14 cellular contexts compared by ENCODE assay signal in genomic region chr6:7647504-7647903, GRCh38. TPM values are rescaled to one million over a fixed set of nuclear protein-coding genes. Genes with fewer than 3 reads are reported as not detected.
DNase-seq lines count a peak whose midpoint lies in the region; ATAC-seq and TF ChIP-seq lines count a peak whose summit lies in the region.
"Had no signal": no experiment of that assay in that cellular context is flagged by ENCODE, and none has a peak within 500 bp of the region (broad histone marks: within the 10 kb centered on the region; RNA-seq: fewer than 3 reads in every experiment).

No MANE protein-coding gene starts in this region.

- no peak overlapping the region for H3K4me3 Mint-ChIP-seq in CD8-positive, alpha-beta T cell
- no peak overlapping the region for H3K4me3 Mint-ChIP-seq in T-helper 2 cell treated with Interferon-gamma antibody and Interleukin-4, amounts not matched to agents 5 μg/mL and 100 μg/mL, for 36 hours
- H3K4me3 Mint-ChIP-seq: CD4-positive, alpha-beta memory T cell; dendritic cell treated with granulocyte-macrophage colony-stimulating factor and Interleukin-4, amounts not matched to agents 40 ng/mL and 50 ng/mL, for 4 days had no signal

- TF ChIP-seq CTCF in CD8-positive, alpha-beta T cell (IDR thresholded peaks at IDR 0.05) = no peak

- H3K4me1 Mint-ChIP-seq in CD8-positive, alpha-beta T cell (ENCODE audit: low read depth) = peaks cover 11% of the 10 kb centered on the region
- H3K4me1 Mint-ChIP-seq in T-helper 2 cell treated with Interferon-gamma antibody and Interleukin-4, amounts not matched to agents 5 μg/mL and 100 μg/mL, for 36 hours (ENCODE audit: low read depth) = peaks cover 13% of the 10 kb centered on the region

- POLR2A ChIA-PET in CD8-positive, alpha-beta T cell (lab: Charles Lee) = no interaction called here

- no peaks in the 10 kb centered on the region for H3K9me3 ChIP-seq in CD8-positive, alpha-beta T cell (ENCODE audit: low read length)

- CTCF ChIA-PET in CD8-positive, alpha-beta T cell (lab: Charles Lee) = no interaction called here

- no peaks in the 10 kb centered on the region for H3K9me3 Mint-ChIP-seq in CD8-positive, alpha-beta T cell
- no peaks in the 10 kb centered on the region for H3K9me3 Mint-ChIP-seq in T-helper 2 cell treated with Interferon-gamma antibody and Interleukin-4, amounts not matched to agents 5 μg/mL and 100 μg/mL, for 36 hours
- H3K9me3 Mint-ChIP-seq: dendritic cell treated with granulocyte-macrophage colony-stimulating factor and Interleukin-4, amounts not matched to agents 40 ng/mL and 50 ng/mL, for 4 days had no signal

- no peak overlapping the region for H3K4me3 ChIP-seq in CD8-positive, alpha-beta T cell (ENCODE audit: low read depth, low read length)

- no peaks in the 10 kb centered on the region for H3K27me3 ChIP-seq in CD8-positive, alpha-beta T cell (ENCODE audit: insufficient read depth, low read length)

- H3K36me3 Mint-ChIP-seq in CD8-positive, alpha-beta T cell = no peaks in the 10 kb centered on the region
- H3K36me3 Mint-ChIP-seq in T-helper 2 cell treated with Interferon-gamma antibody and Interleukin-4, amounts not matched to agents 5 μg/mL and 100 μg/mL, for 36 hours (ENCODE audit: low read depth) = no peaks in the 10 kb centered on the region
- H3K36me3 Mint-ChIP-seq: CD4-positive, alpha-beta memory T cell had no signal

- H3K27me3 Mint-ChIP-seq in CD8-positive, alpha-beta T cell (ENCODE audit: low read depth) = no peaks in the 10 kb centered on the region
- H3K27me3 Mint-ChIP-seq in T-helper 2 cell treated with Interferon-gamma antibody and Interleukin-4, amounts not matched to agents 5 μg/mL and 100 μg/mL, for 36 hours (ENCODE audit: low read depth) = peaks cover 5% of the 10 kb centered on the region
- H3K27me3 Mint-ChIP-seq: dendritic cell treated with granulocyte-macrophage colony-stimulating factor and Interleukin-4, amounts not matched to agents 40 ng/mL and 50 ng/mL, for 4 days had no signal

- H3K27ac Mint-ChIP-seq in CD8-positive, alpha-beta T cell = peak overlapping the region; percentile 66
- H3K27ac Mint-ChIP-seq in T-helper 2 cell treated with Interferon-gamma antibody and Interleukin-4, amounts not matched to agents 5 μg/mL and 100 μg/mL, for 36 hours = peak overlapping the region; percentile 53
- H3K27ac Mint-ChIP-seq: dendritic cell treated with granulocyte-macrophage colony-stimulating factor and Interleukin-4, amounts not matched to agents 40 ng/mL and 50 ng/mL, for 4 days had no signal

- no peak for DNase-seq in CD8-positive, alpha-beta T cell
- DNase-seq in T-helper 2 cell treated with Interferon-gamma antibody and Interleukin-4, amounts not matched to agents 5 μg/mL and 100 μg/mL, for 36 hours (ENCODE audit: low spot score) = peak; percentile 7
- no peak for DNase-seq in stimulated activated CD4-positive, alpha-beta T cell treated with anti-CD3 and anti-CD28 coated beads, Interleukin-2, amount 100 ng/mL, for 24 hours
- DNase-seq in LoVo (ENCODE audit: low spot score) (no peak), NCI-H2081 treated with DMSO at 0.1 percent for 48 hours (lab: John Stamatoyannopoulos, UW) (no peak)
- DNase-seq: activated gamma-delta T cell; CD4-positive, alpha-beta memory T cell; left ventricle myocardium superior; NCI-H1436; stimulated activated CD4-positive, alpha-beta T cell treated with anti-CD3 and anti-CD28 coated beads, Interleukin-1b, Interleukin-23, amount 100 ng/mL, for 48 hours had no signal

- H3K36me3 ChIP-seq in CD8-positive, alpha-beta T cell (ENCODE audit: insufficient read depth, low read length) = no peaks in the 10 kb centered on the region

- ATAC-seq in CD8-positive, alpha-beta T cell = no peak
- ATAC-seq in GM18517 (IDR thresholded peaks at IDR 0.05; ENCODE audit: unreplicated experiment) = peak; percentile 78
- ATAC-seq in HG02798 (IDR thresholded peaks at IDR 0.05; ENCODE audit: poor library complexity, unreplicated experiment) = peak; percentile 53
- ATAC-seq in GM21737 (IDR thresholded peaks at IDR 0.05; ENCODE audit: unreplicated experiment) = no peak
- ATAC-seq: left ventricle myocardium superior had no signal

- intact Hi-C loops in CD8-positive, alpha-beta T cell (cut with DNase I, micrococcal nuclease) = no loop called here

- no peaks in the 10 kb centered on the region for H3K4me1 ChIP-seq in CD8-positive, alpha-beta T cell (ENCODE audit: insufficient read depth, low read length)

- H3K27ac ChIP-seq in CD8-positive, alpha-beta T cell (ENCODE audit: low read depth, low read length) = no peak overlapping the region

RNA-seq across cellular contexts. Expression of gene SNRNP48, which starts 57.5 kb away (rescaled TPM):
- 10 to 100 TPM; 12.2 to 12.9 TPM for total RNA-seq in CD8-positive, alpha-beta T cell

Comparison
In these comparisons a context has a peak if more than half of its experiments do, and no peak if none do; other contexts are left out.
1. ATAC-seq: peak in GM18517 (single experiment) and HG02798 (single experiment); none in CD8-positive, alpha-beta T cell (single experiment) and GM21737 (single experiment).